Comparison of ENCODE assay signal across 2 cellular contexts in genomic region chr13:41313117-41313516, GRCh38.
TF ChIP-seq lines count a peak whose summit lies in the region.

No MANE protein-coding gene starts in this region.

TF ChIP-seq in SK-N-SH, 30 proteins besides CTCF, POLR2A, EP300 and RAD21 (continued from another document):
- TF ChIP-seq IRF3 (IDR thresholded peaks at IDR 0.05; ENCODE audit: low read depth, low read length) (no peak), TEAD4 (IDR thresholded peaks at IDR 0.05; ENCODE audit: borderline replicate concordance, insufficient read depth) (no peak), FOXM1 (IDR thresholded peaks at IDR 0.05; ENCODE audit: low read depth) (no peak), SIN3A (IDR thresholded peaks at IDR 0.05; ENCODE audit: borderline replicate concordance, low read depth, low read length) (no peak), EZH2phosphoT487 (IDR thresholded peaks at IDR 0.05; ENCODE audit: borderline replicate concordance, low read depth) (no peak), PBX3 (IDR thresholded peaks at IDR 0.05) (no peak), FOXJ3 (CRISPR knock-in tag; IDR thresholded peaks at IDR 0.05) (no peak), ZBTB33 (IDR thresholded peaks at IDR 0.05; ENCODE audit: borderline replicate concordance, low read depth) (no peak), YY1 (IDR thresholded peaks at IDR 0.05; ENCODE audit: low read depth) (no peak), RFX5 (IDR thresholded peaks at IDR 0.05; ENCODE audit: low read length) (no peak)

TF ChIP-seq in SK-N-SH treated with all-trans-retinoic acid at 6 μM for 48 hours, 23 proteins besides CTCF, POLR2A, EP300 and RAD21 (continued from another document):
- no peak for TF ChIP-seq PATZ1 (CRISPR knock-in tag; IDR thresholded peaks at IDR 0.05; ENCODE audit: borderline replicate concordance)
- TF ChIP-seq BACH2 (CRISPR knock-in tag; IDR thresholded peaks at IDR 0.05; ENCODE audit: borderline replicate concordance): no peak
- TF ChIP-seq ZFP3 (CRISPR knock-in tag; IDR thresholded peaks at IDR 0.05): no peak
- TF ChIP-seq OSR1 (CRISPR knock-in tag; IDR thresholded peaks at IDR 0.05): no peak
TF ChIP-seq in SK-N-SH treated with all-trans-retinoic acid at 6 μM for 48 hours: peak in this region for 0.
